8 cellular contexts compared by ENCODE assay signal in the genomic region with DNA sequence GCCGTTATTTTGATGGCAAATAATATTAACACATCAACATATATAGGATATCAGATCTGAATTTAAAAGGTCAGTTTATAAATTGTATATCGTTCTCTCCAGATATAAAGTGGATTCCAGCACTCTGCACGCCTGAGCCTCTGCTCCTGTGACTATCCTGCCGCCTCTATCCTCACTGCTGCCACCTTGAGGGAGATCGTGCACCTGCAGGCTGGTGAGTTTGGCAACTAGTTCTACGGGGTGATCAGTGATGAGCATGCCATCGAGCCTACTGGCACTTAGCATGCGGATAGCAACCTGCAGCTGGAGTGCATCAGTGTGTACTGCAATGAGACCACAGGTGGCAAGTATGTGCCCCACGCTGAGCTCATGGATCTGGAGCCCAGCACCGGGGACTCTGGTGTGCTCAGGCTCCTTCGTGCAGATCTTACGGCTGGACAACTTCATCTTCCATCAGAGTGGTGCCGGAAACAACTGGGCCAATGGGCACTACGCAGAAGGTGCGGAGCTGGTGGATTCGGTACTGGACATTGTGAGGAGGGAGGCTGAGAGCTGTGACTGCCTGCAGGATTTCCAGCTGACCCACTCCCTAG.
DNase-seq lines count a peak whose midpoint lies in the region; ATAC-seq and TF ChIP-seq lines count a peak whose summit lies in the region.

No MANE protein-coding gene starts in this region.

- TF ChIP-seq CTCF in Peyer's patch (IDR thresholded peaks at IDR 0.05), result peak in 5 of 6 experiments; percentile 14 to 64 (median 51)
- TF ChIP-seq CTCF in foreskin keratinocyte (conservative IDR thresholded peaks at IDR 0.05), result peak; percentile 67
- TF ChIP-seq CTCF in ovary (IDR thresholded peaks at IDR 0.05), result peak in 2 of 3 donors; percentile 12 to 26
- peak; percentile 46 to 83 (median 54) for TF ChIP-seq CTCF in tibial nerve (IDR thresholded peaks at IDR 0.05)

- H3K9me3 ChIP-seq in Peyer's patch, result no peaks in the 10 kb centered on the region
- no peaks in the 10 kb centered on the region for H3K9me3 ChIP-seq in ovary
- H3K9me3 ChIP-seq in tibial nerve, result no peaks in the 10 kb centered on the region

- ATAC-seq in GM19463 (IDR thresholded peaks at IDR 0.05; ENCODE audit: unreplicated experiment) (peak; percentile 99), HG03469 (IDR thresholded peaks at IDR 0.05; ENCODE audit: unreplicated experiment) (peak; percentile 98), foreskin keratinocyte (peak; percentile 96)

- no peak overlapping the region for H3K27ac ChIP-seq in Peyer's patch
- no peak overlapping the region for H3K27ac ChIP-seq in foreskin keratinocyte
- no peak overlapping the region for H3K27ac ChIP-seq in ovary
- H3K27ac ChIP-seq in tibial nerve, result no peak overlapping the region

- TF ChIP-seq EP300 in ovary (IDR thresholded peaks at IDR 0.05) (no peak), tibial nerve (IDR thresholded peaks at IDR 0.05) (no peak)

- TF ChIP-seq POLR2A in Peyer's patch (IDR thresholded peaks at IDR 0.05), result no peak
- no peak for TF ChIP-seq POLR2A in ovary (IDR thresholded peaks at IDR 0.05)
- no peak for TF ChIP-seq POLR2A in tibial nerve (IDR thresholded peaks at IDR 0.05)

- H3K27me3 ChIP-seq in Peyer's patch, result no peaks in the 10 kb centered on the region
- no peaks in the 10 kb centered on the region for H3K27me3 ChIP-seq in foreskin keratinocyte
- H3K27me3 ChIP-seq in ovary, result no peaks in the 10 kb centered on the region
- H3K27me3 ChIP-seq in tibial nerve, result no peaks in the 10 kb centered on the region

- DNase-seq in DMS153 treated with DMSO at 0.1 percent for 48 hours (lab: John Stamatoyannopoulos, UW; ENCODE audit: unreplicated experiment) (peak; percentile 31), Peyer's patch (peak; percentile 42 to 74 (median 73)), foreskin keratinocyte (peak in 1 of 2 donors; percentile 48), ovary (peak; percentile 10 to 63 (median 51)), tibial nerve (ENCODE audit: low spot score in 2 of 2) (peak in 1 of 2 donors; percentile 80)
- peak; percentile 30 to 35 for DNase-seq in activated T-helper 1 cell treated with anti-CD3 and anti-CD28 coated beads, Interleukin-2, amount 50 U/mL, for 16 hours (ENCODE audit: low read depth in 1 of 2, low spot score in 1 of 2)

- H3K4me3 ChIP-seq in Peyer's patch, result no peak overlapping the region
- H3K4me3 ChIP-seq in ovary, result no peak overlapping the region
- no peak overlapping the region for H3K4me3 ChIP-seq in tibial nerve

- 46 to 53% (median 51%) methylated on average over 14 to 16 of the region's 16 CpGs for WGBS in ovary, 3 donors
- 45 to 53% methylated on average over 15 to 16 of the region's 16 CpGs for WGBS in tibial nerve, 2 donors

- no peaks in the 10 kb centered on the region for H3K4me1 ChIP-seq in Peyer's patch
- H3K4me1 ChIP-seq in foreskin keratinocyte, result no peaks in the 10 kb centered on the region
- H3K4me1 ChIP-seq in ovary (ENCODE audit: insufficient read depth), result no peaks in the 10 kb centered on the region
- H3K4me1 ChIP-seq in tibial nerve, result peaks cover 0 to 3% (median 0%) of the 10 kb centered on the region in 4 donors

- H3K36me3 ChIP-seq in Peyer's patch (no peaks in the 10 kb centered on the region), ovary (no peaks in the 10 kb centered on the region), tibial nerve (no peaks in the 10 kb centered on the region)

- intact Hi-C loops in ovary (cut with DNase I), result no loop called here
